In genomic region chr1:14963791-14964697, GRCh38 we compare ENCODE assay signal across 7 cellular contexts.
DNase-seq lines count a peak whose midpoint lies in the region; ATAC-seq, FAIRE-seq and TF ChIP-seq lines count a peak whose summit lies in the region.
"Not testable (repeated sequence)": the region's sequence is repeated elsewhere in the genome, so short reads cannot be mapped to it uniquely, and the experiment has no call there.

No MANE protein-coding gene starts in this region.

- not testable (repeated sequence) for TF ChIP-seq POLR2A in IMR-90 (IDR thresholded peaks at IDR 0.05; ENCODE audit: low read depth, low read length); K562 (conservative IDR thresholded peaks at IDR 0.05); suprapubic skin (IDR thresholded peaks at IDR 0.05)

- not testable (repeated sequence) for H3K79me2 ChIP-seq in K562 (ENCODE audit: control insufficient read depth, insufficient read depth, low read length); hepatocyte

- peaks cover 16% of the 10 kb centered on the region for H3K4me1 Mint-ChIP-seq in nephron

- not testable (repeated sequence) for H4K91ac ChIP-seq in IMR-90 (ENCODE audit: insufficient read depth, low read depth, low read length)

- not testable (repeated sequence) for H3K4me1 ChIP-seq in IMR-90 (ENCODE audit: control insufficient read depth, insufficient read depth, low read length); K562 (replicated peaks in 1 of 2; ENCODE audit: control insufficient read depth in 2 of 2, insufficient read depth in 2 of 2, low read length in 2 of 2); hepatocyte (ENCODE audit: insufficient read depth)
- peaks cover 22% of the 10 kb centered on the region for H3K4me1 ChIP-seq in suprapubic skin

- H2BK120ac ChIP-seq in IMR-90 (ENCODE audit: low read depth, low read length) = not testable (repeated sequence)

- H3K9me1 ChIP-seq in IMR-90 (ENCODE audit: insufficient read depth, low read length) = peaks cover 12% of the 10 kb centered on the region; the same call in 1 of the 2 replicates
- H3K9me1 ChIP-seq in K562 (ENCODE audit: control insufficient read depth, insufficient read depth, low read length) = not testable (repeated sequence)

- not testable (repeated sequence) for H3K9me3 ChIP-seq in IMR-90 (ENCODE audit: control insufficient read depth, insufficient read depth, low read length); K562 (replicated peaks; ENCODE audit: control insufficient read depth, insufficient read depth, low read depth, low read length); hepatocyte (ENCODE audit: low read depth); suprapubic skin

- intact Hi-C loops in IMR-90 (cut with micrococcal nuclease); K562 (cut with micrococcal nuclease): not testable (repeated sequence)

- H3K27ac Mint-ChIP-seq in nephron = peak overlapping the region; percentile 33 to 78 (median 64)

- H2BK5ac ChIP-seq in IMR-90 (ENCODE audit: low read depth, low read length, poor library complexity, severe bottlenecking) = not testable (repeated sequence)

- H2AFZ ChIP-seq in IMR-90 (replicated peaks; ENCODE audit: low read length, poor library complexity); K562 (ENCODE audit: low read depth, low read length); hepatocyte: not testable (repeated sequence)

- peak overlapping the region; percentile 33 for H2AK9ac ChIP-seq in IMR-90 (replicated peaks; ENCODE audit: low read depth, low read length, poor library complexity)

- CTCF ChIA-PET in IMR-90 (lab: Yijun Ruan, JAX); K562 (lab: Yijun Ruan, JAX; ENCODE audit: low intra/inter-chr PET ratio): not testable (repeated sequence)

- BruUV-seq in IMR-90 (replicated peaks; lab: Mats Ljungman, UMichigan); K562 (replicated peaks; lab: Mats Ljungman, UMichigan): not testable (repeated sequence)

- H3K23ac ChIP-seq in IMR-90 (ENCODE audit: low read depth, low read length) = not testable (repeated sequence)

- not testable (repeated sequence) for H2BK15ac ChIP-seq in IMR-90 (ENCODE audit: low read depth, low read length)

- H3K27me3 ChIP-seq in IMR-90 (ENCODE audit: control insufficient read depth, insufficient read depth, low read length); K562 (ENCODE audit: control insufficient read depth in 2 of 2, insufficient read depth in 2 of 2, low read length in 2 of 2); hepatocyte; suprapubic skin: not testable (repeated sequence)

- H4K20me1 ChIP-seq in IMR-90 (ENCODE audit: insufficient read depth, low read length) = peaks cover 14% of the 10 kb centered on the region; the same call in 1 of the 2 replicates
- not testable (repeated sequence) for H4K20me1 ChIP-seq in K562 (replicated peaks; ENCODE audit: control insufficient read depth, insufficient read depth, low read length); hepatocyte (ENCODE audit: insufficient read depth, poor library complexity, severe bottlenecking)

- not testable (repeated sequence) for H3K27me3 Mint-ChIP-seq in nephron (ENCODE audit: low read depth)

- no CpG with 5 or more reads among the region's 10 CpGs for WGBS in IMR-90 (ENCODE audit: extremely low coverage in 2 of 2, insufficient read length in 1 of 2), 2 experiments
- WGBS in K562 (ENCODE audit: insufficient coverage, low coverage, missing lambda C conversion rate) = 79% methylated on average over 10 of the region's 10 CpGs
- 71% methylated on average over 10 of the region's 10 CpGs for WGBS in hepatocyte (ENCODE audit: low lambda C conversion rate, missing lambda C conversion rate)
- 72% methylated on average over 10 of the region's 10 CpGs for WGBS in suprapubic skin

- H3K9me3 Mint-ChIP-seq in nephron = not testable (repeated sequence)

- peaks cover 33% of the 10 kb centered on the region for H3K36me3 ChIP-seq in IMR-90 (ENCODE audit: control insufficient read depth, insufficient read depth, low read length)
- H3K36me3 ChIP-seq in K562 (ENCODE audit: control insufficient read depth, insufficient read depth, low read length) = peaks cover 29% of the 10 kb centered on the region; the same call in 2 of the 3 replicates
- H3K36me3 ChIP-seq in hepatocyte (replicated peaks; ENCODE audit: insufficient read depth, low read depth) = not testable (repeated sequence)
- peaks cover 35% of the 10 kb centered on the region for H3K36me3 ChIP-seq in suprapubic skin

- H3K79me1 ChIP-seq in IMR-90 (ENCODE audit: low read depth in 1 of 2, low read length in 2 of 2) = peaks cover 25 to 75% of the 10 kb centered on the region in 2 experiments

- not testable (repeated sequence) for H3K4me3 Mint-ChIP-seq in nephron

- H2AK5ac ChIP-seq in IMR-90 (ENCODE audit: low read depth, low read length) = not testable (repeated sequence)

- not testable (repeated sequence) for H4K5ac ChIP-seq in IMR-90 (ENCODE audit: low read depth, low read length)

- not testable (repeated sequence) for TF ChIP-seq CTCF in IMR-90 (conservative IDR thresholded peaks at IDR 0.05; ENCODE audit: low read depth, low read length); K562 (IDR thresholded peaks at IDR 0.05 in 2 of 3, conservative IDR thresholded peaks at IDR 0.05 in 1 of 3; ENCODE audit: insufficient read depth in 2 of 3, low read depth in 1 of 3, low read length in 3 of 3); hepatocyte (IDR thresholded peaks at IDR 0.05; ENCODE audit: poor library complexity); nephron (IDR thresholded peaks at IDR 0.05; ENCODE audit: unreplicated experiment in 3 of 3); suprapubic skin (IDR thresholded peaks at IDR 0.05)

- TF ChIP-seq RAD21 in IMR-90 (IDR thresholded peaks at IDR 0.05; ENCODE audit: low read length); K562 (CRISPR knock-in tag; conservative IDR thresholded peaks at IDR 0.05 in 1 of 2, IDR thresholded peaks at IDR 0.05 in 1 of 2): not testable (repeated sequence)

- not testable (repeated sequence) for ATAC-seq in IMR-90 (ENCODE audit: low read depth); K562

- TF ChIP-seq EP300 in K562 (IDR thresholded peaks at IDR 0.05; ENCODE audit: low read length); suprapubic skin (IDR thresholded peaks at IDR 0.05): not testable (repeated sequence)

- DNase-seq in DMS 273 (lab: John Stamatoyannopoulos, UW; ENCODE audit: unreplicated experiment) (peak; percentile 86), NCI-H524 treated with DMSO at 0.1 percent for 48 hours (lab: John Stamatoyannopoulos, UW) (peak; percentile 59)
- not testable (repeated sequence) for DNase-seq in IMR-90; K562 (ENCODE audit: extremely low read depth in 1 of 4, low spot score in 3 of 4); hepatocyte (ENCODE audit: low spot score); suprapubic skin (ENCODE audit: low spot score in 2 of 2)

- not testable (repeated sequence) for H3K9me2 ChIP-seq in hepatocyte (replicated peaks; ENCODE audit: insufficient read depth)

- not testable (repeated sequence) for H3K4ac ChIP-seq in IMR-90 (ENCODE audit: low read depth, low read length)

- in situ Hi-C loops in IMR-90 (cut with MboI; ENCODE audit: low sequenced_read_pairs); K562 (cut with MboI): not testable (repeated sequence)

- H3K4me3 ChIP-seq in IMR-90 (ENCODE audit: insufficient read depth, low read depth, low read length); K562; hepatocyte; suprapubic skin: not testable (repeated sequence)

- not testable (repeated sequence) for H3K4me2 ChIP-seq in IMR-90 (ENCODE audit: low read depth, low read length); K562 (ENCODE audit: insufficient read depth, low read length); hepatocyte

- peaks cover 64% of the 10 kb centered on the region for H3K36me3 Mint-ChIP-seq in nephron (ENCODE audit: low read depth)

- H3K18ac ChIP-seq in IMR-90 (ENCODE audit: low read depth, low read length) = not testable (repeated sequence)

- H3K14ac ChIP-seq in IMR-90 (replicated peaks; ENCODE audit: low read depth, low read length) = not testable (repeated sequence)

- not testable (repeated sequence) for H3K27ac ChIP-seq in IMR-90 (ENCODE audit: insufficient read depth, low read length); K562 (ENCODE audit: extremely low read depth, low read depth, low read length)
- peak overlapping the region; percentile 66 for H3K27ac ChIP-seq in hepatocyte
- peak overlapping the region; percentile 1 for H3K27ac ChIP-seq in suprapubic skin

- dilution Hi-C loops in IMR-90 (cut with HindIII; ENCODE audit: low sequenced_read_pairs, unreplicated experiment) = not testable (repeated sequence)

- POLR2A ChIA-PET in IMR-90 (lab: Charles Lee; ENCODE audit: unreplicated experiment) = not testable (repeated sequence)
- POLR2A ChIA-PET in K562 (lab: Yijun Ruan, JAX) = interaction anchor here (0.7 kb wide), 1 partner anchor 334 kb away, joined by 3 read pairs; no protein-coding TSS in a partner anchor

- not testable (repeated sequence) for H4K8ac ChIP-seq in IMR-90 (ENCODE audit: low read depth in 2 of 2, low read length in 2 of 2)

- FAIRE-seq in K562 (lab: Jason Lieb, UNC) = not testable (repeated sequence)

- H3K9ac ChIP-seq in IMR-90 (ENCODE audit: low read depth, low read length); K562 (ENCODE audit: insufficient read depth in 1 of 2, low read depth in 2 of 2, low read length in 2 of 2): not testable (repeated sequence)

- not testable (repeated sequence) for H3K56ac ChIP-seq in IMR-90 (ENCODE audit: extremely low read depth, insufficient read depth, low read length)

- not testable (repeated sequence) for H2BK20ac ChIP-seq in IMR-90 (ENCODE audit: low read depth, low read length)

TF ChIP-seq in K562, 482 proteins besides CTCF, POLR2A, EP300 and RAD21:
- peak; percentile 46 for TF ChIP-seq ZNF146 (CRISPR knock-in tag; IDR thresholded peaks at IDR 0.05; ENCODE audit: unreplicated experiment)
